In the genomic region with DNA sequence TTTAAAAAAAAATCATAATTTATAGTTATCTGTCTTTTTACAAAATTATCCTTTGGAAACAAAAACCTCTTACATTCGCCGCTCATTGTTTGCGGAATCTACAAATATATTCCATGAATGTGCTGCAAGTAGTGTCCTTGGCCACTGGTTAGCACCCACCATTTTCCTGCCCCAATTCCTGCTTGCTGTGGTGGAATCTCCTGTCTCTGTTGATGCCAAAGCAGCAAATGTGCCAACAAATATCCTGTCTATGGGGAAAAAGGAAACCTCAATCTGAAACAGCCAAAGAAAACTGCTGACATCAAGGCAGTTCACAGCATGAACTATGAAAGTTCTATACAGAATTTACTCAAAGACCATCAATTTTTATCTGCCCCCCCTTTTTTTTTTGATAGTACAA, we compare ENCODE assay signal across 26 cellular contexts.
DNase-seq lines count a peak whose midpoint lies in the region; FAIRE-seq and TF ChIP-seq lines count a peak whose summit lies in the region.
"Had no signal": no experiment of that assay in that cellular context is flagged by ENCODE, and none has a peak within 500 bp of the region (broad histone marks: within the 10 kb centered on the region; RNA-seq: fewer than 3 reads in every experiment).

No MANE protein-coding gene starts in this region.

- DNase-seq in GM12892 (ENCODE audit: insufficient read length), result no peak
- no peak for DNase-seq in SK-N-MC (ENCODE audit: low read depth, low spot score)
- DNase-seq in endothelial cell of umbilical vein (ENCODE audit: low read depth, low spot score), result peak; percentile 30
- no peak for DNase-seq in osteocyte (ENCODE audit: extremely low spot score, unreplicated experiment)
- no peak for DNase-seq in midbrain (lab: John Stamatoyannopoulos, UW)
- DNase-seq in dermis blood vessel endothelial cell, result no peak
- no peak for DNase-seq in C1 segment of cervical spinal cord (lab: John Stamatoyannopoulos, UW)
- DNase-seq: AML-193; CD4-positive, alpha-beta memory T cell; CD4-positive, CD25-positive, alpha-beta regulatory T cell; CD8-positive, alpha-beta memory T cell; COR-L47; DMS 273 treated with DMSO at 0.1 percent for 48 hours; DMS153; DMS53; DMS79; DND-41; EL; GDM1 had no signal

- FAIRE-seq in GM12892 (lab: Jason Lieb, UNC) (peak; percentile 27), endothelial cell of umbilical vein (lab: Jason Lieb, UNC) (no peak)
- FAIRE-seq: A549, GM12878, GM19239 had no signal

- peaks cover 68% of the 10 kb centered on the region for H3K4me1 Mint-ChIP-seq in osteocyte (ENCODE audit: unreplicated experiment)
- H3K4me1 Mint-ChIP-seq: CD4-positive, alpha-beta memory T cell; CD4-positive, CD25-positive, alpha-beta regulatory T cell; CD8-positive, alpha-beta memory T cell had no signal

- CTCF ChIA-PET in endothelial cell of umbilical vein (lab: Charles Lee), result interaction anchor here (1.7 kb wide), 1 partner anchor 17 kb away, joined by 3 read pairs; no protein-coding TSS in a partner anchor

- no peak overlapping the region for H3K4me2 ChIP-seq in endothelial cell of umbilical vein (ENCODE audit: insufficient read depth, low read length)
- H3K4me2 ChIP-seq: A549 had no signal

- POLR2A ChIA-PET in endothelial cell of umbilical vein (lab: Charles Lee), result no interaction called here

- peaks cover 25% of the 10 kb centered on the region for H3K4me1 ChIP-seq in endothelial cell of umbilical vein (ENCODE audit: control insufficient read depth, extremely low read depth, insufficient read depth, low read length)

- no peaks in the 10 kb centered on the region for H3K79me2 ChIP-seq in endothelial cell of umbilical vein (ENCODE audit: control insufficient read depth, insufficient read depth, low read length)

- H3K9me3 Mint-ChIP-seq in osteocyte (ENCODE audit: unreplicated experiment), result peaks cover 12% of the 10 kb centered on the region
- H3K9me3 Mint-ChIP-seq: CD14-positive monocyte; CD8-positive, alpha-beta memory T cell had no signal

- H3K27me3 Mint-ChIP-seq in osteocyte (ENCODE audit: unreplicated experiment), result no peaks in the 10 kb centered on the region
- H3K27me3 Mint-ChIP-seq: B cell; CD4-positive, alpha-beta memory T cell; CD4-positive, CD25-positive, alpha-beta regulatory T cell had no signal

- H3K27ac ChIP-seq in SK-N-MC (peak overlapping the region; percentile 98), endothelial cell of umbilical vein (ENCODE audit: insufficient read depth, low read depth, low read length) (no peak overlapping the region)
- H3K27ac ChIP-seq: 22Rv1; A549; BLaER1 treated with 17β-estradiol and CSF1 and Interleukin-3, amounts not matched to agents 10 nM and 100 nM had no signal

- dilution Hi-C loops in endothelial cell of umbilical vein (cut with MboI; ENCODE audit: extremely low pct_ligation_motif_present, low sequenced_read_pairs), result no loop called here

- H3K27ac Mint-ChIP-seq in osteocyte (ENCODE audit: unreplicated experiment), result peak overlapping the region; percentile 65
- H3K27ac Mint-ChIP-seq: B cell; CD14-positive monocyte; CD4-positive, alpha-beta memory T cell; CD4-positive, CD25-positive, alpha-beta regulatory T cell; CD8-positive, alpha-beta memory T cell had no signal

- no peaks in the 10 kb centered on the region for H3K9me3 ChIP-seq in SK-N-MC (ENCODE audit: low read depth, low read length)
- H3K9me3 ChIP-seq in endothelial cell of umbilical vein (replicated peaks; ENCODE audit: control insufficient read depth, insufficient read depth, low read length), result no peaks in the 10 kb centered on the region
- H3K9me3 ChIP-seq: A549; BLaER1 treated with 17β-estradiol and CSF1 and Interleukin-3, amounts not matched to agents 10 nM and 100 nM had no signal

- no peaks in the 10 kb centered on the region for H3K27me3 ChIP-seq in endothelial cell of umbilical vein (ENCODE audit: control insufficient read depth in 2 of 2, insufficient read depth in 2 of 2, low read length in 2 of 2)
- H3K27me3 ChIP-seq: BLaER1 treated with 17β-estradiol and CSF1 and Interleukin-3, amounts not matched to agents 10 nM and 100 nM had no signal

- no peaks in the 10 kb centered on the region for H4K20me1 ChIP-seq in endothelial cell of umbilical vein (replicated peaks; ENCODE audit: control insufficient read depth, extremely low read depth, insufficient read depth, low read length)
- H4K20me1 ChIP-seq: BLaER1 treated with 17β-estradiol and CSF1 and Interleukin-3, amounts not matched to agents 10 nM and 100 nM had no signal

- TF ChIP-seq CTCF in endothelial cell of umbilical vein (IDR thresholded peaks at IDR 0.05; ENCODE audit: extremely low read depth in 1 of 2, insufficient read depth in 1 of 2, low read depth in 1 of 2, low read length in 2 of 2), result no peak
- TF ChIP-seq CTCF in osteocyte (IDR thresholded peaks at IDR 0.05), result no peak

- H3K9me1 ChIP-seq in endothelial cell of umbilical vein (replicated peaks; ENCODE audit: control insufficient read depth, extremely low read depth, insufficient read depth, low read length), result no peaks in the 10 kb centered on the region

- TF ChIP-seq POLR2A in GM12892 (IDR thresholded peaks at IDR 0.05; ENCODE audit: low read depth, low read length) (no peak), endothelial cell of umbilical vein (IDR thresholded peaks at IDR 0.05; ENCODE audit: low read depth, low read length) (no peak)

- intact Hi-C loops in endothelial cell of umbilical vein (cut with micrococcal nuclease), result loop anchor here (10.0 kb wide), 1 partner anchor 363 kb away; no protein-coding TSS in a partner anchor

- peak overlapping the region; percentile 39 for H3K4me3 ChIP-seq in SK-N-MC
- no peak overlapping the region for H3K4me3 ChIP-seq in endothelial cell of umbilical vein (replicated peaks in 1 of 3; ENCODE audit: insufficient read depth in 1 of 3, low read depth in 1 of 3, low read length in 3 of 3)
- H3K4me3 ChIP-seq: A549; BLaER1 treated with 17β-estradiol and CSF1 and Interleukin-3, amounts not matched to agents 10 nM and 100 nM; GM12878 had no signal

- H3K36me3 ChIP-seq in SK-N-MC (ENCODE audit: insufficient read depth, low read length), result no peaks in the 10 kb centered on the region
- H3K36me3 ChIP-seq in endothelial cell of umbilical vein (ENCODE audit: control insufficient read depth in 2 of 2, extremely low read depth in 1 of 2, insufficient read depth in 2 of 2, low read length in 2 of 2), result no peaks in the 10 kb centered on the region
- H3K36me3 ChIP-seq: BLaER1 treated with 17β-estradiol and CSF1 and Interleukin-3, amounts not matched to agents 10 nM and 100 nM had no signal

- no peak overlapping the region for H3K4me3 Mint-ChIP-seq in osteocyte (ENCODE audit: unreplicated experiment)
- H3K4me3 Mint-ChIP-seq: B cell; CD14-positive monocyte; CD4-positive, alpha-beta memory T cell; CD4-positive, CD25-positive, alpha-beta regulatory T cell; CD8-positive, alpha-beta memory T cell had no signal

- no peak overlapping the region for H3K9ac ChIP-seq in SK-N-MC (ENCODE audit: insufficient read length)
- H3K9ac ChIP-seq in endothelial cell of umbilical vein (replicated peaks; ENCODE audit: extremely low read depth, insufficient read depth, low read length), result no peak overlapping the region
- H3K9ac ChIP-seq: BLaER1 treated with 17β-estradiol and CSF1 and Interleukin-3, amounts not matched to agents 10 nM and 100 nM had no signal

- H3K36me3 Mint-ChIP-seq in osteocyte (ENCODE audit: unreplicated experiment), result peaks cover 4% of the 10 kb centered on the region
- H3K36me3 Mint-ChIP-seq: CD14-positive monocyte; CD4-positive, alpha-beta memory T cell; CD4-positive, CD25-positive, alpha-beta regulatory T cell; CD8-positive, alpha-beta memory T cell had no signal

- H2AFZ ChIP-seq in endothelial cell of umbilical vein (ENCODE audit: low read depth, low read length), result no peak overlapping the region

- BruUV-seq in endothelial cell of umbilical vein (replicated peaks; lab: Mats Ljungman, UMichigan), result no TSS peak

TF ChIP-seq in endothelial cell of umbilical vein, 7 proteins besides CTCF, POLR2A, EP300 and RAD21:
- TF ChIP-seq GATA2 (IDR thresholded peaks at IDR 0.05; ENCODE audit: insufficient read depth, insufficient read length, low read depth, low read length) (no peak), FOS (IDR thresholded peaks at IDR 0.05; ENCODE audit: borderline replicate concordance, insufficient read depth, low read length) (no peak), MYC (IDR thresholded peaks at IDR 0.05; ENCODE audit: low read depth, low read length) (no peak), EZH2 (IDR thresholded peaks at IDR 0.05; ENCODE audit: borderline replicate concordance, low read depth, low read length, severe bottlenecking) (no peak), POLR2AphosphoS5 (IDR thresholded peaks at IDR 0.05; ENCODE audit: insufficient read depth, low read depth, low read length) (no peak)
- TF ChIP-seq, protein P1, sequence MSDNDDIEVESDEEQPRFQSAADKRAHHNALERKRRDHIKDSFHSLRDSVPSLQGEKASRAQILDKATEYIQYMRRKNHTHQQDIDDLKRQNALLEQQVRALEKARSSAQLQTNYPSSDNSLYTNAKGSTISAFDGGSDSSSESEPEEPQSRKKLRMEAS (IDR thresholded peaks at IDR 0.05; ENCODE audit: insufficient read depth, insufficient read length), result no peak
